In genomic region chr17:50152736-50153135, GRCh38 we compare ENCODE assay signal across 7 cellular contexts. TPM values are rescaled to one million over a fixed set of nuclear protein-coding genes. Genes with fewer than 3 reads are reported as not detected.
DNase-seq lines count a peak whose midpoint lies in the region; ATAC-seq and TF ChIP-seq lines count a peak whose summit lies in the region.

No MANE protein-coding gene starts in this region.

- peak overlapping the region; percentile 90 for H3K27ac Mint-ChIP-seq in activated naive CD8-positive, alpha-beta T cell treated with anti-CD3 and anti-CD28 coated beads, Interleukin-2, amount 50 U/mL, for 24 hours

- peaks cover 56% of the 10 kb centered on the region for H3K4me1 ChIP-seq in KMS-11 (ENCODE audit: low read depth, poor library complexity, severe bottlenecking)
- peaks cover 48% of the 10 kb centered on the region for H3K4me1 ChIP-seq in lower lobe of right lung
- peaks cover 53% of the 10 kb centered on the region for H3K4me1 ChIP-seq in testis

- WGBS in testis, 2 donors = 49 to 53% methylated on average over 5 to 7 of the region's 7 CpGs

- no peaks in the 10 kb centered on the region for H4K20me1 ChIP-seq in KMS-11 (ENCODE audit: insufficient read depth)

- no peak overlapping the region; the same call in 1 of the 2 replicates for H3K9ac ChIP-seq in KMS-11

- H3K4me3 ChIP-seq in KMS-11 (IDR thresholded peaks at IDR 0.05; ENCODE audit: insufficient read depth, low read depth, low read length) (no peak overlapping the region), lower lobe of right lung (peak overlapping the region; percentile 78), testis (no peak overlapping the region)

- TF ChIP-seq CTCF in KMS-11 (conservative IDR thresholded peaks at IDR 0.05; ENCODE audit: low read depth, low read length) = no peak
- TF ChIP-seq CTCF in lower lobe of right lung (IDR thresholded peaks at IDR 0.05) = no peak
- TF ChIP-seq CTCF in testis (IDR thresholded peaks at IDR 0.05) = no peak

- intact Hi-C loops in lower lobe of right lung (cut with DNase I) (no loop called here), testis (cut with DNase I; ENCODE audit: low total_unique reads) (no loop called here)

- no peak overlapping the region for H2AFZ ChIP-seq in KMS-11 (ENCODE audit: low read depth)

- no peaks in the 10 kb centered on the region for H3K9me3 ChIP-seq in lower lobe of right lung
- no peaks in the 10 kb centered on the region for H3K9me3 ChIP-seq in testis

- H3K9me3 Mint-ChIP-seq in activated naive CD8-positive, alpha-beta T cell treated with anti-CD3 and anti-CD28 coated beads, Interleukin-2, amount 50 U/mL, for 24 hours = no peaks in the 10 kb centered on the region

- no peak for TF ChIP-seq POLR2A in testis (IDR thresholded peaks at IDR 0.05)

- H3K4me3 Mint-ChIP-seq in activated naive CD8-positive, alpha-beta T cell treated with anti-CD3 and anti-CD28 coated beads, Interleukin-2, amount 50 U/mL, for 24 hours = no peak overlapping the region

- no peaks in the 10 kb centered on the region for H3K27me3 Mint-ChIP-seq in activated naive CD8-positive, alpha-beta T cell treated with anti-CD3 and anti-CD28 coated beads, Interleukin-2, amount 50 U/mL, for 24 hours

- ATAC-seq in activated naive CD8-positive, alpha-beta T cell treated with anti-CD3 and anti-CD28 coated beads, Interleukin-2, amount 50 U/mL, for 24 hours = no peak
- no peak for ATAC-seq in lower lobe of right lung
- ATAC-seq in GM21423 (IDR thresholded peaks at IDR 0.05; ENCODE audit: unreplicated experiment) = no peak

- H3K36me3 Mint-ChIP-seq in activated naive CD8-positive, alpha-beta T cell treated with anti-CD3 and anti-CD28 coated beads, Interleukin-2, amount 50 U/mL, for 24 hours (ENCODE audit: low read depth) = peaks cover 2% of the 10 kb centered on the region

- H3K36me3 ChIP-seq in KMS-11 (ENCODE audit: insufficient read depth) (no peaks in the 10 kb centered on the region), lower lobe of right lung (no peaks in the 10 kb centered on the region), testis (ENCODE audit: low read depth, missing control alignments) (no peaks in the 10 kb centered on the region)

- H3K27me3 ChIP-seq in KMS-11 (ENCODE audit: insufficient read depth, low read depth) (no peaks in the 10 kb centered on the region), lower lobe of right lung (ENCODE audit: low read depth) (no peaks in the 10 kb centered on the region), testis (no peaks in the 10 kb centered on the region)

- peak overlapping the region; percentile 100 for H3K4me2 ChIP-seq in KMS-11

- H3K79me2 ChIP-seq in KMS-11 (ENCODE audit: insufficient read depth, low read depth) = peaks cover 27% of the 10 kb centered on the region

- DNase-seq in activated naive CD8-positive, alpha-beta T cell treated with anti-CD3 and anti-CD28 coated beads, Interleukin-2, amount 50 U/mL, for 24 hours = no peak
- no peak for DNase-seq in lower lobe of right lung
- DNase-seq in testis = no peak
- no peak for DNase-seq in cerebellum (ENCODE audit: low spot score)
- DNase-seq in NCI-H524 treated with DMSO at 0.1 percent for 48 hours (lab: John Stamatoyannopoulos, UW) = no peak

- H3K27ac ChIP-seq in KMS-11 = peak overlapping the region; percentile 68
- H3K27ac ChIP-seq in lower lobe of right lung = peak overlapping the region; percentile 86
- peak overlapping the region; percentile 81 to 84 for H3K27ac ChIP-seq in testis

- peaks cover 28% of the 10 kb centered on the region for H3K4me1 Mint-ChIP-seq in activated naive CD8-positive, alpha-beta T cell treated with anti-CD3 and anti-CD28 coated beads, Interleukin-2, amount 50 U/mL, for 24 hours

RNA-seq across cellular contexts. Expression of gene PPP1R9B, which starts 2.3 kb away (rescaled TPM):
- total RNA-seq in lower lobe of right lung = 92.6 TPM
- 10 to 100 TPM; 81.1 to 82.4 TPM for total RNA-seq in testis
- polyA plus RNA-seq in testis (ENCODE audit: insufficient read depth, low read depth, low replicate concordance) = 49.1 TPM
- total RNA-seq in cerebellum = 29.1 TPM

RNA-seq across cellular contexts. Expression of gene SGCA, which starts 13.1 kb away (rescaled TPM):
- 9.1 TPM for total RNA-seq in lower lobe of right lung
- total RNA-seq in testis = 1 to 10 TPM; 2.4 to 7.6 TPM
- polyA plus RNA-seq in testis (ENCODE audit: insufficient read depth, low read depth, low replicate concordance) = 33.1 TPM
- total RNA-seq in cerebellum = not detected

RNA-seq across cellular contexts. Expression of gene SAMD14, which starts 22.8 kb away (rescaled TPM):
- total RNA-seq in lower lobe of right lung (9.2 TPM), testis (1 to 10 TPM; 3.2 to 3.3 TPM), cerebellum (26.2 TPM)
- polyA plus RNA-seq in testis (ENCODE audit: insufficient read depth, low read depth, low replicate concordance) = 5.2 TPM

RNA-seq across cellular contexts. Expression of gene COL1A1, which starts 48.7 kb away (rescaled TPM):
- total RNA-seq in lower lobe of right lung (142 TPM), testis (10 to 100 TPM; 32.5 to 35.1 TPM), cerebellum (61.2 TPM)
- polyA plus RNA-seq in testis (ENCODE audit: insufficient read depth, low read depth, low replicate concordance) = 557 TPM

RNA-seq across cellular contexts. Expression of gene PDK2, which starts 57.6 kb away (rescaled TPM):
- total RNA-seq in lower lobe of right lung (35.7 TPM), testis (10 to 100 TPM; 50.6 to 62.1 TPM), cerebellum (21.3 TPM)
- polyA plus RNA-seq in testis (ENCODE audit: insufficient read depth, low read depth, low replicate concordance) = 56.4 TPM
